10 cellular contexts compared by ENCODE assay signal in the genomic region with DNA sequence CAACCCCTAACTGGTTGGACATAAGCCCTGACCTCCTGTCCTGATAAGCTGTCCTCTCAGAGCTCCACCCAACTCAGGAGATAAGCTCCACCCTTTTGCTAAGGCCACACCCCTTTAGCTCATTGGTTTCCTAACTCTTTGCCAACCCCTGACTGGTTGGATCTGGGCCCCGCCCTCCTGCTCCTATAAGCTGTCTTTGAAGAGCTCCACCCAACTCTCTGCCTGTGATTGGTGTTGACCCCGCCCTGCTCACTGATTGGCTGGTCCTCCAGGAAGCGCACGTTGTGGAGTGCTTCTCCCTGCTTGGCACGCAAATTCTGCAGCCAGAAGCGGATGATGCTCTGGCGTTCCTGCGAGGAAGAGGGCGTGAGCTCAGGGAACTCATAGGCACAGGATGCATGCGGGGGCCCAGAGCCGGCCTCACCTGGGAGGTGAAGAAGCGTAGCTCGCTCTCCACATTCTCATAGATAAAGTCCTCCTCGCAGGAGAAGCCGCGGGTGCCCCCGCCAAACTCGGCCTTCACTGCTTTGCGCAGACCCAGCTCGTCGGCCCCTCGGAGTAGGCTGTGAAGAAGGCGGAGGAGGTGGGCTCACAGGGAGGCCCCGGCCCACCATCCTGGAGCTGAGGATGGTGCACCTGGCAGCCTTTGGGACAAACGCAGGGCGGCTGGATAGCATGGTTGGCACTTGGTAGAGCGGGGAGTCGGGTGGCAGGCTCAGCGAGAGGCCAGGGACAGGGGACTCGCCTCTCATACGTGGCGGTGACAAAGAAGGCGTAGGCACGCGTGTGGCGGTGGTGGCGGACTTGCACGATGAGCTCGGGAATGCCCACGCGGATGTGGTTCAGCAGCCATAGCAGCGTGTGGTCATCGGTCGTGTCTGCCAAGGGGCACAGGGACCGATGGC. TPM values are rescaled to one million over a fixed set of nuclear protein-coding genes. Genes with fewer than 3 reads are reported as not detected.
DNase-seq lines count a peak whose midpoint lies in the region; ATAC-seq and TF ChIP-seq lines count a peak whose summit lies in the region.
"Had no signal": no experiment of that assay in that cellular context is flagged by ENCODE, and none has a peak within 500 bp of the region (broad histone marks: within the 10 kb centered on the region; RNA-seq: fewer than 3 reads in every experiment).

No MANE protein-coding gene starts in this region.

- H3K18ac ChIP-seq in mesendoderm (ENCODE audit: low read length), result no peak overlapping the region

- no peaks in the 10 kb centered on the region for H3K79me1 ChIP-seq in mesendoderm (ENCODE audit: low read length)

- DNase-seq in left ventricle myocardium superior (peak; percentile 41), left ventricle myocardium inferior (no peak), NCI-H2196 treated with DMSO at 0.1 percent for 48 hours (lab: John Stamatoyannopoulos, UW; ENCODE audit: unreplicated experiment) (peak; percentile 75), mesendoderm (peak; percentile 94), middle frontal gyrus (ENCODE audit: extremely low spot score, low spot score) (no peak)
- DNase-seq in central memory CD4-positive, alpha-beta T cell, result no peak

- H3K4ac ChIP-seq in mesendoderm (ENCODE audit: low read depth, low read length), result no peak overlapping the region

- H4K8ac ChIP-seq in mesendoderm (ENCODE audit: low read depth, low read length), result no peak overlapping the region

- no peak overlapping the region for H2BK120ac ChIP-seq in mesendoderm (ENCODE audit: low read depth, low read length)

- no peak overlapping the region for H2BK5ac ChIP-seq in mesendoderm (ENCODE audit: low read length)

- no peak overlapping the region for H3K23ac ChIP-seq in mesendoderm (ENCODE audit: low read length)

- no peak overlapping the region for H3K27ac Mint-ChIP-seq in activated naive CD4-positive, alpha-beta T cell treated with anti-CD3 and anti-CD28 coated beads, Interleukin-2, amount 50 U/mL, for 24 hours

- H3K36me3 ChIP-seq in left ventricle myocardium inferior, result no peaks in the 10 kb centered on the region
- H3K36me3 ChIP-seq in mesendoderm (ENCODE audit: control insufficient read depth, insufficient read depth, low read length), result no peaks in the 10 kb centered on the region
- H3K36me3 ChIP-seq: right lobe of liver had no signal

- H3K27me3 ChIP-seq in left ventricle myocardium inferior (ENCODE audit: low read depth), result no peaks in the 10 kb centered on the region
- H3K27me3 ChIP-seq in mesendoderm (ENCODE audit: insufficient read depth, low read length, poor library complexity), result no peaks in the 10 kb centered on the region
- H3K27me3 ChIP-seq: right lobe of liver had no signal

- intact Hi-C loops in left ventricle myocardium superior (cut with micrococcal nuclease) (no loop called here), left ventricle myocardium inferior (cut with micrococcal nuclease) (no loop called here)

- no peak for ATAC-seq in left ventricle myocardium superior
- no peak for ATAC-seq in GM19455 (IDR thresholded peaks at IDR 0.05; ENCODE audit: unreplicated experiment)
- ATAC-seq: right lobe of liver had no signal

- H3K56ac ChIP-seq in mesendoderm (ENCODE audit: low read length), result no peak overlapping the region

- no peaks in the 10 kb centered on the region for H3K79me2 ChIP-seq in mesendoderm (ENCODE audit: control insufficient read depth, insufficient read depth, low read length)

- peaks cover 31% of the 10 kb centered on the region for H3K4me1 Mint-ChIP-seq in activated naive CD4-positive, alpha-beta T cell treated with anti-CD3 and anti-CD28 coated beads, Interleukin-2, amount 50 U/mL, for 24 hours

- no peaks in the 10 kb centered on the region for H3K9me3 Mint-ChIP-seq in activated naive CD4-positive, alpha-beta T cell treated with anti-CD3 and anti-CD28 coated beads, Interleukin-2, amount 50 U/mL, for 24 hours
- H3K9me3 Mint-ChIP-seq: activated naive CD4-positive, alpha-beta T cell treated with anti-CD3 and anti-CD28 coated beads, Interleukin-2, amount 50 U/mL, for 72 hours had no signal

- no peak overlapping the region for H3K4me3 ChIP-seq in left ventricle myocardium inferior
- no peak overlapping the region for H3K4me3 ChIP-seq in mesendoderm (ENCODE audit: low read length)

- no peak for TF ChIP-seq CTCF in left ventricle myocardium inferior (IDR thresholded peaks at IDR 0.05; ENCODE audit: borderline replicate concordance)

- no peak overlapping the region for H3K4me2 ChIP-seq in mesendoderm (ENCODE audit: low read length)

- peaks cover 47% of the 10 kb centered on the region for H3K4me1 ChIP-seq in left ventricle myocardium inferior
- H3K4me1 ChIP-seq in mesendoderm (ENCODE audit: control insufficient read depth, low read depth, low read length), result no peaks in the 10 kb centered on the region

- no peaks in the 10 kb centered on the region for H3K27me3 Mint-ChIP-seq in activated naive CD4-positive, alpha-beta T cell treated with anti-CD3 and anti-CD28 coated beads, Interleukin-2, amount 50 U/mL, for 24 hours

- H2AK5ac ChIP-seq in mesendoderm (ENCODE audit: low read length), result no peak overlapping the region

- H3K27ac ChIP-seq in left ventricle myocardium inferior (replicated peaks) (no peak overlapping the region), mesendoderm (ENCODE audit: low read depth, low read length) (no peak overlapping the region)
- H3K27ac ChIP-seq: right lobe of liver had no signal

- H3K36me3 Mint-ChIP-seq in activated naive CD4-positive, alpha-beta T cell treated with anti-CD3 and anti-CD28 coated beads, Interleukin-2, amount 50 U/mL, for 24 hours, result no peaks in the 10 kb centered on the region

- WGBS in mesendoderm (ENCODE audit: extremely low coverage, insufficient coverage, low lambda C conversion rate), result no CpG with 5 or more reads among the region's 45 CpGs

- H2BK15ac ChIP-seq in mesendoderm (replicated peaks; ENCODE audit: low read depth), result no peak overlapping the region

- no peaks in the 10 kb centered on the region for H3K9me3 ChIP-seq in left ventricle myocardium inferior (replicated peaks)
- H3K9me3 ChIP-seq: right lobe of liver had no signal

- peak overlapping the region; percentile 11 for H3K4me3 Mint-ChIP-seq in activated naive CD4-positive, alpha-beta T cell treated with anti-CD3 and anti-CD28 coated beads, Interleukin-2, amount 50 U/mL, for 24 hours

- H3K9ac ChIP-seq in mesendoderm (ENCODE audit: low read length), result no peak overlapping the region

- no peak overlapping the region for H4K5ac ChIP-seq in mesendoderm (ENCODE audit: low read length)

RNA-seq across cellular contexts. Expression of a gene that starts 1.7 kb away (rescaled TPM):
- 11.7 TPM for total RNA-seq in left ventricle myocardium superior
- 6.8 TPM for total RNA-seq in left ventricle myocardium inferior
- polyA plus RNA-seq in mesendoderm (2013, experiment 1 of 2), result 4.2 TPM
- polyA plus RNA-seq in mesendoderm (2013, experiment 2 of 2), result 4.3 TPM

RNA-seq across cellular contexts. Expression of a gene that starts 4.4 kb away (rescaled TPM):
- total RNA-seq in left ventricle myocardium superior (11.5 TPM), left ventricle myocardium inferior (10.8 TPM)
- 25.9 TPM for polyA plus RNA-seq in mesendoderm (2013, experiment 1 of 2)
- polyA plus RNA-seq in mesendoderm (2013, experiment 2 of 2), result 26.0 TPM

RNA-seq across cellular contexts. Expression of a gene that starts 23.6 kb away (rescaled TPM):
- total RNA-seq in left ventricle myocardium superior (31.9 TPM), left ventricle myocardium inferior (35.7 TPM)
- polyA plus RNA-seq in mesendoderm (2013, experiment 1 of 2), result 87.4 TPM
- polyA plus RNA-seq in mesendoderm (2013, experiment 2 of 2), result 85.3 TPM

RNA-seq across cellular contexts. Expression of a gene that starts 27.3 kb away (rescaled TPM):
- 242 TPM for total RNA-seq in left ventricle myocardium superior
- total RNA-seq in left ventricle myocardium inferior, result 206 TPM
- polyA plus RNA-seq in mesendoderm (2013, experiment 1 of 2), result 73.8 TPM
- 75.8 TPM for polyA plus RNA-seq in mesendoderm (2013, experiment 2 of 2)

RNA-seq across cellular contexts. Expression of a gene that starts 29.7 kb away (rescaled TPM):
- total RNA-seq in left ventricle myocardium superior (14.8 TPM), left ventricle myocardium inferior (11.7 TPM)
- polyA plus RNA-seq in mesendoderm (2013, experiment 1 of 2), result 4.9 TPM
- polyA plus RNA-seq in mesendoderm (2013, experiment 2 of 2), result 5.1 TPM

Comparison
In these comparisons a context has a peak if more than half of its experiments do, and no peak if none do; other contexts are left out.
1. DNase-seq: peak in left ventricle myocardium superior (single experiment), NCI-H2196 treated with DMSO at 0.1 percent for 48 hours (single experiment) and mesendoderm (single experiment); none in left ventricle myocardium inferior (single experiment), central memory CD4-positive, alpha-beta T cell (single experiment) and middle frontal gyrus (single experiment).